ENCODE assay signal across 8 cellular contexts in the genomic region with DNA sequence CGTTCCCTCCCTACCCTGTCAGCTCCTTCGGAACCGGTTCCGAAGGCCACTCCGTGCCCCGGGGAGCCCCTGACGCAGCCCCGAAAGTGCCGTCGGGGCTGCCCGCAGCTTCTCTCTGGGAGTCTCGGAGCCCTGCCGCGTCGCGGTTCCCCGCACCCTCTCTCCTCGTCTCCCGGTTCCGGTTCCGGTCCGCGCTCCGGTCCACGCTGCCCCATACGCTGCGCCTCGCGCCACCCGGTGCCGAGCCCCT. TPM values are rescaled to one million over a fixed set of nuclear protein-coding genes. Genes with fewer than 3 reads are reported as not detected.
DNase-seq lines count a peak whose midpoint lies in the region; ATAC-seq, FAIRE-seq and TF ChIP-seq lines count a peak whose summit lies in the region.

No MANE protein-coding gene starts in this region.

- no CpG with 5 or more reads among the region's 31 CpGs for WGBS in iPS DF 6.9 (ENCODE audit: insufficient coverage, insufficient read length)
- WGBS in smooth muscle cell (ENCODE audit: low lambda C conversion rate) = under 1% methylated on average over 27 of the region's 31 CpGs

- H3K27me3 Mint-ChIP-seq in activated naive CD8-positive, alpha-beta T cell treated with anti-CD3 and anti-CD28 coated beads, Interleukin-2, amount 10 ng/mL, durations not matched to agents 7 days and 5 days = no peaks in the 10 kb centered on the region

- POLR2A ChIA-PET in activated naive CD8-positive, alpha-beta T cell treated with anti-CD3 and anti-CD28 coated beads, Interleukin-2, amount 10 ng/mL, durations not matched to agents 7 days and 5 days (lab: Charles Lee) = interaction anchor here (0.6 to 4.2 kb wide), 20 partner anchors 9 to 280 kb away, joined by 3 to 83 read pairs (median 8); a partner anchor contains a TSS

- H3K36me3 ChIP-seq in iPS DF 6.9 (ENCODE audit: control insufficient read depth, insufficient read depth, low read length) (peaks cover 20% of the 10 kb centered on the region), smooth muscle cell (ENCODE audit: low read depth) (no peaks in the 10 kb centered on the region)

- peak overlapping the region; percentile 87 for H3K4me3 Mint-ChIP-seq in activated naive CD8-positive, alpha-beta T cell treated with anti-CD3 and anti-CD28 coated beads, Interleukin-2, amount 10 ng/mL, durations not matched to agents 7 days and 5 days

- ATAC-seq in activated naive CD8-positive, alpha-beta T cell treated with anti-CD3 and anti-CD28 coated beads, Interleukin-2, amount 10 ng/mL, durations not matched to agents 7 days and 5 days (ENCODE audit: low read depth) = no peak
- ATAC-seq in HG02981 (IDR thresholded peaks at IDR 0.05; ENCODE audit: unreplicated experiment) = no peak

- no peak for FAIRE-seq in GM19239 (lab: Jason Lieb, UNC)

- H3K9me3 Mint-ChIP-seq in activated naive CD8-positive, alpha-beta T cell treated with anti-CD3 and anti-CD28 coated beads, Interleukin-2, amount 10 ng/mL, durations not matched to agents 7 days and 5 days = no peaks in the 10 kb centered on the region

- DNase-seq in NCI-H2171 treated with DMSO at 0.1 percent for 48 hours (lab: John Stamatoyannopoulos, UW) (peak; percentile 35), NCI-H2171 (lab: John Stamatoyannopoulos, UW) (no peak), M059J (ENCODE audit: low read depth) (peak; percentile 42), iPS DF 6.9 (ENCODE audit: low read depth, low spot score) (no peak), smooth muscle cell (lab: John Stamatoyannopoulos, UW; ENCODE audit: unreplicated experiment) (no peak), GM19239 (ENCODE audit: insufficient read length, low spot score) (no peak)
- no peak for DNase-seq in activated naive CD8-positive, alpha-beta T cell treated with anti-CD3 and anti-CD28 coated beads, Interleukin-2, amount 10 ng/mL, durations not matched to agents 7 days and 5 days

- H3F3A ChIP-seq in smooth muscle cell (ENCODE audit: low read depth) = peaks cover 11% of the 10 kb centered on the region

- no peak overlapping the region for H3K27ac ChIP-seq in iPS DF 6.9 (ENCODE audit: low read length)
- H3K27ac ChIP-seq in smooth muscle cell (ENCODE audit: low read depth) = peak overlapping the region; percentile 82

- H3K79me2 ChIP-seq in smooth muscle cell (ENCODE audit: low read depth) = peaks cover 30% of the 10 kb centered on the region

- H3K4me1 Mint-ChIP-seq in activated naive CD8-positive, alpha-beta T cell treated with anti-CD3 and anti-CD28 coated beads, Interleukin-2, amount 10 ng/mL, durations not matched to agents 7 days and 5 days = peaks cover 34% of the 10 kb centered on the region

- peak overlapping the region; percentile 88 for H3K27ac Mint-ChIP-seq in activated naive CD8-positive, alpha-beta T cell treated with anti-CD3 and anti-CD28 coated beads, Interleukin-2, amount 10 ng/mL, durations not matched to agents 7 days and 5 days

- peaks cover 51% of the 10 kb centered on the region for H3K36me3 Mint-ChIP-seq in activated naive CD8-positive, alpha-beta T cell treated with anti-CD3 and anti-CD28 coated beads, Interleukin-2, amount 10 ng/mL, durations not matched to agents 7 days and 5 days

- TF ChIP-seq CTCF in smooth muscle cell (IDR thresholded peaks at IDR 0.05; ENCODE audit: borderline replicate concordance, insufficient read depth, poor library complexity, severe bottlenecking) = no peak

- H3K4me2 ChIP-seq in smooth muscle cell = peak overlapping the region; percentile 95

- H3K4me3 ChIP-seq in iPS DF 6.9 (ENCODE audit: low read length) (peak overlapping the region; percentile 94), smooth muscle cell (peak overlapping the region; percentile 91)

- H2AFZ ChIP-seq in smooth muscle cell (ENCODE audit: low read depth) = peak overlapping the region; percentile 89

- H3K4me1 ChIP-seq in iPS DF 6.9 (ENCODE audit: control insufficient read depth, insufficient read depth, low read length) (peaks cover 4% of the 10 kb centered on the region; the same call in 1 of the 2 replicates), smooth muscle cell (ENCODE audit: low read depth) (peaks cover 19% of the 10 kb centered on the region)

- H3K27me3 ChIP-seq in iPS DF 6.9 (ENCODE audit: control insufficient read depth, insufficient read depth, low read length) (peaks cover 3% of the 10 kb centered on the region; the same call in 1 of the 2 replicates), smooth muscle cell (ENCODE audit: low read depth) (no peaks in the 10 kb centered on the region)

- H3K9me3 ChIP-seq in iPS DF 6.9 (ENCODE audit: control insufficient read depth, insufficient read depth, low read length) = no peaks in the 10 kb centered on the region
- H3K9me3 ChIP-seq in smooth muscle cell (replicated peaks; ENCODE audit: low read depth) = no peaks in the 10 kb centered on the region

- H3K9ac ChIP-seq in smooth muscle cell (ENCODE audit: low read depth) = peak overlapping the region; percentile 97

- H4K20me1 ChIP-seq in smooth muscle cell (ENCODE audit: low read depth) = peaks cover 31% of the 10 kb centered on the region

RNA-seq across cellular contexts. Expression of a gene that starts 0.6 kb away (rescaled TPM):
- total RNA-seq in M059J (2014; rRNA removed; shearing (Covaris generic)) = 104 and 148 TPM in 2 replicates
- 100 to 1,000 TPM; 231 to 233 TPM for total RNA-seq in activated naive CD8-positive, alpha-beta T cell treated with anti-CD3 and anti-CD28 coated beads, Interleukin-2, amount 10 ng/mL, durations not matched to agents 7 days and 5 days
- 57.0 and 65.9 TPM in 2 replicates for total RNA-seq in smooth muscle cell
- polyA plus RNA-seq in smooth muscle cell = 20.5 and 22.7 TPM in 2 replicates

RNA-seq across cellular contexts. Expression of a gene that starts 9.7 kb away (rescaled TPM):
- total RNA-seq in M059J (2014; rRNA removed; shearing (Covaris generic)) = 5.2 and 7.6 TPM in 2 replicates
- total RNA-seq in activated naive CD8-positive, alpha-beta T cell treated with anti-CD3 and anti-CD28 coated beads, Interleukin-2, amount 10 ng/mL, durations not matched to agents 7 days and 5 days = 10 to 100 TPM; 27.2 to 38.2 TPM
- 3.0 and 5.5 TPM in 2 replicates for total RNA-seq in smooth muscle cell
- polyA plus RNA-seq in smooth muscle cell = 15.9 and 18.6 TPM in 2 replicates

RNA-seq across cellular contexts. Expression of a gene that starts 11.5 kb away (rescaled TPM):
- 10.5 and 21.7 TPM in 2 replicates for total RNA-seq in M059J (2014; rRNA removed; shearing (Covaris generic))
- 100 to 1,000 TPM; 183 to 185 TPM for total RNA-seq in activated naive CD8-positive, alpha-beta T cell treated with anti-CD3 and anti-CD28 coated beads, Interleukin-2, amount 10 ng/mL, durations not matched to agents 7 days and 5 days
- total RNA-seq in smooth muscle cell = 20.6 and 35.0 TPM in 2 replicates
- 36.8 and 47.2 TPM in 2 replicates for polyA plus RNA-seq in smooth muscle cell

RNA-seq across cellular contexts. Expression of a gene that starts 12.0 kb away (rescaled TPM):
- total RNA-seq in M059J (2014; rRNA removed; shearing (Covaris generic)) = 8.1 and 9.0 TPM in 2 replicates
- total RNA-seq in activated naive CD8-positive, alpha-beta T cell treated with anti-CD3 and anti-CD28 coated beads, Interleukin-2, amount 10 ng/mL, durations not matched to agents 7 days and 5 days = 1 to 10 TPM; 1.4 to 2.4 TPM
- total RNA-seq in smooth muscle cell = 0.63 and 4.0 TPM in 2 replicates
- polyA plus RNA-seq in smooth muscle cell = 0.91 and 1.4 TPM in 2 replicates

RNA-seq across cellular contexts. Expression of a gene that starts 20.7 kb away (rescaled TPM):
- total RNA-seq in M059J (2014; rRNA removed; shearing (Covaris generic)) = 16.6 and 44.9 TPM in 2 replicates
- 10 to 100 TPM; 76.1 to 87.0 TPM for total RNA-seq in activated naive CD8-positive, alpha-beta T cell treated with anti-CD3 and anti-CD28 coated beads, Interleukin-2, amount 10 ng/mL, durations not matched to agents 7 days and 5 days
- total RNA-seq in smooth muscle cell = 19.3 and 20.0 TPM in 2 replicates
- 66.9 and 73.8 TPM in 2 replicates for polyA plus RNA-seq in smooth muscle cell

Comparison
In these comparisons a context has a peak if more than half of its experiments do, and no peak if none do; other contexts are left out.
1. DNase-seq: peak in NCI-H2171 treated with DMSO at 0.1 percent for 48 hours (single experiment) and M059J (single experiment); none in NCI-H2171 (single experiment), activated naive CD8-positive, alpha-beta T cell treated with anti-CD3 and anti-CD28 coated beads, Interleukin-2, amount 10 ng/mL, durations not matched to agents 7 days and 5 days (single experiment), iPS DF 6.9 (single experiment), smooth muscle cell (single experiment) and GM19239 (single experiment).